24 cellular contexts compared by ENCODE assay signal in the genomic region with DNA sequence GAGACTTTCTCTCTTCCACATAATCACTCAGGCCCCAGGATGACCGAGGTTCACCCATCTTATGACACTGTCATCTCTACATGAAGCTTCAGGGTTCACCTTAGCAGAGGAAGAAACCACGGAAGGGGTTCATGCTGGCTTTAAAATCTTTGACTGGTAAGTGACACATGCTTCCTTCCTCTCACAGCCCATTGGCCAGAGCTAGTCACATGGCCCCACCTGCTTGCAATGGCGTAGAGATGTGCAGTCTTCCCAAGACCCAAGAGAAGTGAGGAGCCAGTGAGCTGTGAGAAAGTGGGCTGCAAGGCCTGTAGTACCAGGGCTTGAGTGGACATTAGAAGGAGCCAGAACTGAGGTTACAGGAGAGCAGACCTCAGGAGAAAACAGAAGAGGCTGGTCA.
DNase-seq lines count a peak whose midpoint lies in the region; ATAC-seq, FAIRE-seq and TF ChIP-seq lines count a peak whose summit lies in the region.
"Had no signal": no experiment of that assay in that cellular context is flagged by ENCODE, and none has a peak within 500 bp of the region (broad histone marks: within the 10 kb centered on the region; RNA-seq: fewer than 3 reads in every experiment).

No MANE protein-coding gene starts in this region.

- WGBS in HepG2 (ENCODE audit: low lambda C conversion rate), result 14% methylated on average over 3 of the region's 3 CpGs
- WGBS in right lobe of liver (ENCODE audit: insufficient coverage, low coverage, low lambda C conversion rate, missing lambda C conversion rate), result 46% methylated on average over 3 of the region's 3 CpGs
- 0% methylated on average over 3 of the region's 3 CpGs for WGBS in K562 (ENCODE audit: insufficient coverage, low coverage, missing lambda C conversion rate)
- 89 to 90% methylated on average over 3 of the region's 3 CpGs for WGBS in upper lobe of left lung, 2 donors

- H3K9ac ChIP-seq in HepG2 (ENCODE audit: insufficient read depth, low read depth, low read length) (no peak overlapping the region), K562 (ENCODE audit: insufficient read depth in 1 of 2, low read depth in 2 of 2, low read length in 2 of 2) (no peak overlapping the region)
- H3K9ac ChIP-seq: BLaER1 had no signal

- CTCF ChIA-PET in HepG2 (lab: Yijun Ruan, JAX; ENCODE audit: low intra/inter-chr PET ratio, low total read pairs) (no interaction called here), WTC11 (lab: Charles Lee) (no interaction called here), K562 (lab: Yijun Ruan, JAX; ENCODE audit: low intra/inter-chr PET ratio) (no interaction called here)

- no peak for ATAC-seq in HepG2
- ATAC-seq in right lobe of liver, result no peak
- no peak for ATAC-seq in WTC11
- no peak for ATAC-seq in K562
- no peak for ATAC-seq in activated naive CD8-positive, alpha-beta T cell treated with anti-CD3 and anti-CD28 coated beads, Interleukin-2, amount 50 U/mL, for 24 hours
- no peak for ATAC-seq in upper lobe of left lung (ENCODE audit: low FRiP score in 2 of 2)

- in situ Hi-C loops in HepG2 (cut with HindIII; ENCODE audit: extremely low pct_ligation_motif_present, low pct_unique_long_range_greater_than_20kb) (loop anchor here (25.0 kb wide), 1 partner anchor 781 kb away; no protein-coding TSS in a partner anchor), K562 (cut with MboI) (no loop called here)

- H3K27ac ChIP-seq in HepG2 (ENCODE audit: extremely low read length, insufficient read depth, low read length) (no peak overlapping the region), right lobe of liver (no peak overlapping the region), K562 (ENCODE audit: extremely low read depth, low read depth, low read length) (no peak overlapping the region), upper lobe of left lung (no peak overlapping the region)
- H3K27ac ChIP-seq: 22Rv1, BLaER1 had no signal

- H3K9me1 ChIP-seq in K562 (ENCODE audit: control insufficient read depth, insufficient read depth, low read length), result no peaks in the 10 kb centered on the region

- TF ChIP-seq POLR2A in HepG2 (IDR thresholded peaks at IDR 0.05; ENCODE audit: insufficient read depth in 1 of 2, low read depth in 2 of 2, low read length in 2 of 2) (no peak), right lobe of liver (IDR thresholded peaks at IDR 0.05) (no peak), K562 (conservative IDR thresholded peaks at IDR 0.05) (no peak), upper lobe of left lung (IDR thresholded peaks at IDR 0.05) (no peak)

- no peak for FAIRE-seq in HepG2 (lab: Jason Lieb, UNC)
- FAIRE-seq in K562 (lab: Jason Lieb, UNC), result no peak
- peak; percentile 82 for FAIRE-seq in urothelium cell line (lab: Jason Lieb, UNC)
- FAIRE-seq: D721Med, G401.6, GM12892, GM18507 had no signal

- H3K9me3 Mint-ChIP-seq in WTC11, result peaks cover 17% of the 10 kb centered on the region
- peaks cover 12% of the 10 kb centered on the region for H3K9me3 Mint-ChIP-seq in activated naive CD8-positive, alpha-beta T cell treated with anti-CD3 and anti-CD28 coated beads, Interleukin-2, amount 50 U/mL, for 24 hours

- BruUV-seq in HepG2 (replicated peaks; lab: Mats Ljungman, UMichigan) (no TSS peak), K562 (replicated peaks; lab: Mats Ljungman, UMichigan) (no TSS peak)

- no peaks in the 10 kb centered on the region for H4K20me1 ChIP-seq in HepG2 (ENCODE audit: insufficient read depth, low read length)
- no peaks in the 10 kb centered on the region for H4K20me1 ChIP-seq in K562 (replicated peaks; ENCODE audit: control insufficient read depth, insufficient read depth, low read length)
- H4K20me1 ChIP-seq: BLaER1 had no signal

- H3K4me3 ChIP-seq in HepG2 (replicated peaks in 1 of 3; ENCODE audit: insufficient read depth in 1 of 3, low read depth in 2 of 3, low read length in 3 of 3) (no peak overlapping the region), right lobe of liver (no peak overlapping the region), K562 (no peak overlapping the region), upper lobe of left lung (no peak overlapping the region)
- H3K4me3 ChIP-seq: BLaER1 had no signal

- H3K9me3 ChIP-seq in HepG2 (ENCODE audit: low read length) (no peaks in the 10 kb centered on the region), right lobe of liver (no peaks in the 10 kb centered on the region), K562 (replicated peaks; ENCODE audit: control insufficient read depth, insufficient read depth, low read depth, low read length) (no peaks in the 10 kb centered on the region), upper lobe of left lung (no peaks in the 10 kb centered on the region)
- H3K9me3 ChIP-seq: BE2C, Caco-2 had no signal

- H3K4me2 ChIP-seq in HepG2 (ENCODE audit: low read depth, low read length) (no peak overlapping the region), K562 (ENCODE audit: insufficient read depth, low read length) (no peak overlapping the region)
- H3K4me2 ChIP-seq: BLaER1 had no signal

- H3K4me3 Mint-ChIP-seq in WTC11, result no peak overlapping the region
- no peak overlapping the region for H3K4me3 Mint-ChIP-seq in activated naive CD8-positive, alpha-beta T cell treated with anti-CD3 and anti-CD28 coated beads, Interleukin-2, amount 50 U/mL, for 24 hours
- H3K4me3 Mint-ChIP-seq: CD14-positive monocyte; CD4-positive, alpha-beta memory T cell; CD4-positive, CD25-positive, alpha-beta regulatory T cell had no signal

- no peak overlapping the region for H2AFZ ChIP-seq in HepG2 (ENCODE audit: low read length)
- no peak overlapping the region for H2AFZ ChIP-seq in K562 (ENCODE audit: low read depth, low read length)

- H3K4me1 Mint-ChIP-seq in WTC11, result no peaks in the 10 kb centered on the region
- H3K4me1 Mint-ChIP-seq in activated naive CD8-positive, alpha-beta T cell treated with anti-CD3 and anti-CD28 coated beads, Interleukin-2, amount 50 U/mL, for 24 hours, result no peaks in the 10 kb centered on the region
- H3K4me1 Mint-ChIP-seq: CD14-positive monocyte; CD4-positive, alpha-beta memory T cell; CD4-positive, CD25-positive, alpha-beta regulatory T cell had no signal

- H3K4me1 ChIP-seq in HepG2 (ENCODE audit: insufficient read depth, low read length) (no peaks in the 10 kb centered on the region), right lobe of liver (no peaks in the 10 kb centered on the region), K562 (replicated peaks in 1 of 2; ENCODE audit: control insufficient read depth in 2 of 2, insufficient read depth in 2 of 2, low read length in 2 of 2) (no peaks in the 10 kb centered on the region), upper lobe of left lung (no peaks in the 10 kb centered on the region)
- H3K4me1 ChIP-seq: BE2C, Caco-2 had no signal

- no peak for TF ChIP-seq CTCF in HepG2 (CRISPR knock-in tag; IDR thresholded peaks at IDR 0.05)
- no peak for TF ChIP-seq CTCF in right lobe of liver (IDR thresholded peaks at IDR 0.05)
- TF ChIP-seq CTCF in WTC11 (IDR thresholded peaks at IDR 0.05), result no peak
- no peak for TF ChIP-seq CTCF in K562 (IDR thresholded peaks at IDR 0.05 in 2 of 3, conservative IDR thresholded peaks at IDR 0.05 in 1 of 3; ENCODE audit: insufficient read depth in 2 of 3, low read depth in 1 of 3, low read length in 3 of 3)
- TF ChIP-seq CTCF in upper lobe of left lung (IDR thresholded peaks at IDR 0.05), result no peak

- POLR2A ChIA-PET in HepG2 (lab: Yijun Ruan, JAX) (no interaction called here), WTC11 (lab: Charles Lee) (no interaction called here), K562 (lab: Yijun Ruan, JAX) (no interaction called here)

- H3K27me3 ChIP-seq in HepG2 (ENCODE audit: control insufficient read depth in 1 of 2, insufficient read depth in 2 of 2, low read length in 2 of 2) (no peaks in the 10 kb centered on the region), right lobe of liver (no peaks in the 10 kb centered on the region), K562 (ENCODE audit: control insufficient read depth in 2 of 2, insufficient read depth in 2 of 2, low read length in 2 of 2) (no peaks in the 10 kb centered on the region), upper lobe of left lung (no peaks in the 10 kb centered on the region)
- H3K27me3 ChIP-seq: BE2C, BLaER1 had no signal

- no peaks in the 10 kb centered on the region for H3K36me3 ChIP-seq in HepG2 (replicated peaks in 1 of 2; ENCODE audit: control insufficient read depth in 1 of 2, insufficient read depth in 2 of 2, low read length in 2 of 2)
- no peaks in the 10 kb centered on the region for H3K36me3 ChIP-seq in right lobe of liver
- H3K36me3 ChIP-seq in K562 (ENCODE audit: control insufficient read depth, insufficient read depth, low read length), result no peaks in the 10 kb centered on the region
- no peaks in the 10 kb centered on the region for H3K36me3 ChIP-seq in upper lobe of left lung
- H3K36me3 ChIP-seq: BE2C, BLaER1 had no signal

- H3K27ac Mint-ChIP-seq in WTC11, result no peak overlapping the region
- no peak overlapping the region for H3K27ac Mint-ChIP-seq in activated naive CD8-positive, alpha-beta T cell treated with anti-CD3 and anti-CD28 coated beads, Interleukin-2, amount 50 U/mL, for 24 hours
- H3K27ac Mint-ChIP-seq: CD14-positive monocyte; CD4-positive, alpha-beta memory T cell had no signal

- H3K36me3 Mint-ChIP-seq in WTC11, result no peaks in the 10 kb centered on the region
- no peaks in the 10 kb centered on the region for H3K36me3 Mint-ChIP-seq in activated naive CD8-positive, alpha-beta T cell treated with anti-CD3 and anti-CD28 coated beads, Interleukin-2, amount 50 U/mL, for 24 hours (ENCODE audit: low read depth)
- H3K36me3 Mint-ChIP-seq: CD14-positive monocyte; CD4-positive, alpha-beta memory T cell; CD4-positive, CD25-positive, alpha-beta regulatory T cell had no signal

- TF ChIP-seq RAD21 in HepG2 (CRISPR knock-in tag; IDR thresholded peaks at IDR 0.05), result no peak
- TF ChIP-seq RAD21 in K562 (CRISPR knock-in tag; conservative IDR thresholded peaks at IDR 0.05 in 1 of 2, IDR thresholded peaks at IDR 0.05 in 1 of 2), result no peak

- intact Hi-C loops in HepG2 (cut with micrococcal nuclease; ENCODE audit: unreplicated experiment), result no loop called here
- intact Hi-C loops in right lobe of liver (cut with DNase I), result no loop called here
- intact Hi-C loops in K562 (cut with micrococcal nuclease), result no loop called here

- no peak for DNase-seq in HepG2 (ENCODE audit: low spot score)
- no peak for DNase-seq in right lobe of liver
- no peak for DNase-seq in WTC11 (ENCODE audit: low spot score)
- no peak for DNase-seq in K562 (ENCODE audit: extremely low read depth in 1 of 4, low spot score in 3 of 4)
- no peak for DNase-seq in urothelium cell line (ENCODE audit: low spot score)
- DNase-seq in activated naive CD8-positive, alpha-beta T cell treated with anti-CD3 and anti-CD28 coated beads, Interleukin-2, amount 50 U/mL, for 24 hours, result no peak
- no peak for DNase-seq in activated naive CD4-positive, alpha-beta T cell treated with Interleukin-2 at 50 U/mL for 16 hours
- DNase-seq in upper lobe of left lung, result no peak
- DNase-seq: ACHN; BE2C; C1 segment of cervical spinal cord; Caco-2; Calu3; CD4-positive, alpha-beta memory T cell; CD4-positive, CD25-positive, alpha-beta regulatory T cell; DMS79 treated with DMSO at 0.1 percent for 48 hours; GF-D8 had no signal

- TF ChIP-seq EP300 in HepG2 (IDR thresholded peaks at IDR 0.05; ENCODE audit: low read depth in 2 of 2, low read length in 2 of 2), result no peak
- no peak for TF ChIP-seq EP300 in HepG2 (CRISPR knock-in tag; IDR thresholded peaks at IDR 0.05; ENCODE audit: borderline replicate concordance)
- TF ChIP-seq EP300 in K562 (IDR thresholded peaks at IDR 0.05; ENCODE audit: low read length), result no peak
- TF ChIP-seq EP300 in upper lobe of left lung (IDR thresholded peaks at IDR 0.05), result no peak

- H3K27me3 Mint-ChIP-seq in WTC11 (ENCODE audit: low read depth), result no peaks in the 10 kb centered on the region
- no peaks in the 10 kb centered on the region for H3K27me3 Mint-ChIP-seq in activated naive CD8-positive, alpha-beta T cell treated with anti-CD3 and anti-CD28 coated beads, Interleukin-2, amount 50 U/mL, for 24 hours

- H3K79me2 ChIP-seq in HepG2 (ENCODE audit: insufficient read depth, low read length) (no peaks in the 10 kb centered on the region), K562 (ENCODE audit: control insufficient read depth, insufficient read depth, low read length) (no peaks in the 10 kb centered on the region)

Comparison
In these comparisons a context has a peak if more than half of its experiments do, and no peak if none do; other contexts are left out.
1. Of the 241 proteins assayed by ChIP-seq in both HepG2 and K562: peak only in HepG2: MNT; only in K562: NFYB and USF2; in both: none; in neither: 238.